In genomic region chr6:13574571-13575376, GRCh38 we compare ENCODE assay signal across 1 cellular context.
TF ChIP-seq lines count a peak whose summit lies in the region.

TSS of gene SIRT5 (plus strand) at chr6:13574601. CDS start at chr6:13584111, 9,510 bp downstream.

TF ChIP-seq in K562, 482 proteins besides CTCF, POLR2A, EP300 and RAD21 (continued from another document):
- TF ChIP-seq ZNF407 (IDR thresholded peaks at IDR 0.05; ENCODE audit: low read depth), result 0 out of 2 replicates have a peak, but pooled peaks have one; percentile 35
- no peak for TF ChIP-seq THAP12 (CRISPR knock-in tag; IDR thresholded peaks at IDR 0.05)
- peak; percentile 75 for TF ChIP-seq NR2C1 (IDR thresholded peaks at IDR 0.05)
- peak; percentile 73 for TF ChIP-seq NR2C1 (tag; IDR thresholded peaks at IDR 0.05)
- TF ChIP-seq ZNF134 (CRISPR knock-in tag; conservative IDR thresholded peaks at IDR 0.05), result peak; percentile 16; the same call in 1 of the 2 replicates
- TF ChIP-seq POLR2B (IDR thresholded peaks at IDR 0.05; ENCODE audit: low read depth, partially characterized antibody), result peak; percentile 78
- no peak for TF ChIP-seq ZNF140 (CRISPR knock-in tag; IDR thresholded peaks at IDR 0.05)
- TF ChIP-seq JUN (IDR thresholded peaks at IDR 0.05; ENCODE audit: borderline replicate concordance, low read depth, low read length), result peak; percentile 39; the same call in 1 of the 2 replicates
- no peak for TF ChIP-seq JUN (CRISPR knock-in tag; IDR thresholded peaks at IDR 0.05; ENCODE audit: borderline replicate concordance)
- TF ChIP-seq CHD1 (IDR thresholded peaks at IDR 0.05; ENCODE audit: low read length), result peak; percentile 69
- peak; percentile 13 for TF ChIP-seq TAF1 (IDR thresholded peaks at IDR 0.05; ENCODE audit: control insufficient read depth, extremely low read depth, insufficient read depth, low read length, severe bottlenecking)
- TF ChIP-seq MNT (conservative IDR thresholded peaks at IDR 0.05), result peak; percentile 79 to 86
- 0 out of 2 replicates have a peak, but pooled peaks have one; percentile 17 for TF ChIP-seq NFE2 (IDR thresholded peaks at IDR 0.05; ENCODE audit: low read depth)
- TF ChIP-seq SIN3A (IDR thresholded peaks at IDR 0.05; ENCODE audit: borderline replicate concordance in 2 of 2, control insufficient read depth in 1 of 2, low read depth in 2 of 2, low read length in 2 of 2), result peak; percentile 41 to 67; a peak in 1 of 4 replicates
- no peak for TF ChIP-seq USF1 (CRISPR knock-in tag; IDR thresholded peaks at IDR 0.05)
- TF ChIP-seq ZFPM2 (CRISPR knock-in tag; IDR thresholded peaks at IDR 0.05), result 0 out of 2 replicates have a peak, but pooled peaks have one; percentile 11
- TF ChIP-seq ZKSCAN1 (IDR thresholded peaks at IDR 0.05; ENCODE audit: low read depth, low read length), result no peak
